Comparison of ENCODE assay signal across 36 cellular contexts in genomic region chr17:65910836-65911235, GRCh38.
"Had no signal": no experiment of that assay in that cellular context is flagged by ENCODE, and none has a peak within 500 bp of the region (broad histone marks: within the 10 kb centered on the region; RNA-seq: fewer than 3 reads in every experiment).

No MANE protein-coding gene starts in this region.

- H3K4me3 ChIP-seq: MG63 had no signal

- H3K27me3 ChIP-seq: MG63 had no signal

- H3K36me3 ChIP-seq: MG63 had no signal

- DNase-seq: Karpas-422, Kasumi-1, MG63, MM.1S, MV-4-11, NCI-H1048, NCI-H1092, NCI-H1092 treated with DMSO at 0.1 percent for 48 hours, NCI-H1105, NCI-H1105 treated with DMSO at 0.1 percent for 48 hours, NCI-H1417, NCI-H1417 treated with DMSO at 0.1 percent for 48 hours, NCI-H1436, NCI-H1436 treated with DMSO at 0.1 percent for 48 hours, NCI-H146, NCI-H1694, NCI-H1694 treated with DMSO at 0.1 percent for 48 hours, NCI-H187, NCI-H187 treated with DMSO at 0.1 percent for 48 hours, NCI-H1930, NCI-H2029, NCI-H2029 treated with DMSO at 0.1 percent for 48 hours, NCI-H2081, NCI-H2081 treated with DMSO at 0.1 percent for 48 hours, NCI-H2107, NCI-H2171, NCI-H2171 treated with DMSO at 0.1 percent for 48 hours, NCI-H2227 treated with DMSO at 0.1 percent for 48 hours, NCI-H226, NCI-H345, NCI-H446, NCI-H446 treated with DMSO at 0.1 percent for 48 hours, NCI-H510A, NCI-H510A treated with DMSO at 0.1 percent for 48 hours, NCI-H524, NCI-H524 treated with DMSO at 0.1 percent for 48 hours had no signal
